21 cellular contexts compared by ENCODE assay signal in the genomic region with DNA sequence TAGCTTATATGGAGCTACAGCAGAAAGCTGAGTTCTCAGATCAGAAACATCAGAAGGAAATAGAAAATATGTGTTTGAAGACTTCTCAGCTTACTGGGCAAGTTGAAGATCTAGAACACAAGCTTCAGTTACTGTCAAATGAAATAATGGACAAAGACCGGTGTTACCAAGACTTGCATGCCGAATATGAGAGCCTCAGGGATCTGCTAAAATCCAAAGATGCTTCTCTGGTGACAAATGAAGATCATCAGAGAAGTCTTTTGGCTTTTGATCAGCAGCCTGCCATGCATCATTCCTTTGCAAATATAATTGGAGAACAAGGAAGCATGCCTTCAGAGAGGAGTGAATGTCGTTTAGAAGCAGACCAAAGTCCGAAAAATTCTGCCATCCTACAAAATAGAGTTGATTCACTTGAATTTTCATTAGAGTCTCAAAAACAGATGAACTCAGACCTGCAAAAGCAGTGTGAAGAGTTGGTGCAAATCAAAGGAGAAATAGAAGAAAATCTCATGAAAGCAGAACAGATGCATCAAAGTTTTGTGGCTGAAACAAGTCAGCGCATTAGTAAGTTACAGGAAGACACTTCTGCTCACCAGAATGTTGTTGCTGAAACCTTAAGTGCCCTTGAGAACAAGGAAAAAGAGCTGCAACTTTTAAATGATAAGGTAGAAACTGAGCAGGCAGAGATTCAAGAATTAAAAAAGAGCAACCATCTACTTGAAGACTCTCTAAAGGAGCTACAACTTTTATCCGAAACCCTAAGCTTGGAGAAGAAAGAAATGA. TPM values are rescaled to one million over a fixed set of nuclear protein-coding genes. Genes with fewer than 3 reads are reported as not detected.
A peak's percentile ranks its signal among the peaks of the same experiment; 100 is the strongest.
DNase-seq lines count a peak whose midpoint lies in the region; ATAC-seq, FAIRE-seq and TF ChIP-seq lines count a peak whose summit lies in the region.
"Had no signal": no experiment of that assay in that cellular context is flagged by ENCODE, and none has a peak within 500 bp of the region (broad histone marks: within the 10 kb centered on the region; RNA-seq: fewer than 3 reads in every experiment).

No MANE protein-coding gene starts in this region.

- H3K79me2 ChIP-seq in osteoblast (ENCODE audit: insufficient read depth, low read length), result peaks cover 8% of the 10 kb centered on the region

- FAIRE-seq in D721Med (lab: Jason Lieb, UNC), result peak; percentile 70
- FAIRE-seq: G401.6, GM12878, HTR-8/SVneo had no signal

- peaks cover 34% of the 10 kb centered on the region for H3K36me3 Mint-ChIP-seq in activated CD4-positive, alpha-beta T cell treated with anti-CD3 and anti-CD28 coated beads, Interleukin-2, amount 10 ng/mL, durations not matched to agents 7 days and 5 days (ENCODE audit: low read depth)
- peaks cover 2% of the 10 kb centered on the region for H3K36me3 Mint-ChIP-seq in T-helper 17 cell (ENCODE audit: low read depth)
- H3K36me3 Mint-ChIP-seq in Calu3 (ENCODE audit: insufficient read depth, unreplicated experiment), result peaks cover 25% of the 10 kb centered on the region

- no peaks in the 10 kb centered on the region for H3K27me3 Mint-ChIP-seq in activated CD4-positive, alpha-beta T cell treated with anti-CD3 and anti-CD28 coated beads, Interleukin-2, amount 10 ng/mL, durations not matched to agents 7 days and 5 days
- H3K27me3 Mint-ChIP-seq in T-helper 17 cell (no peaks in the 10 kb centered on the region), Calu3 (ENCODE audit: unreplicated experiment) (no peaks in the 10 kb centered on the region)

- H3K4me1 Mint-ChIP-seq in activated CD4-positive, alpha-beta T cell treated with anti-CD3 and anti-CD28 coated beads, Interleukin-2, amount 10 ng/mL, durations not matched to agents 7 days and 5 days, result peaks cover 20% of the 10 kb centered on the region
- H3K4me1 Mint-ChIP-seq in T-helper 17 cell, result peaks cover 14% of the 10 kb centered on the region
- no peaks in the 10 kb centered on the region for H3K4me1 Mint-ChIP-seq in Calu3 (ENCODE audit: low read depth, unreplicated experiment)

- no peaks in the 10 kb centered on the region for H3K27me3 ChIP-seq in osteoblast (ENCODE audit: insufficient read depth, low read length)

- peaks cover 16% of the 10 kb centered on the region for H3K36me3 ChIP-seq in osteoblast (ENCODE audit: insufficient read depth, low read length)

- POLR2A ChIA-PET in activated CD4-positive, alpha-beta T cell treated with anti-CD3 and anti-CD28 coated beads, Interleukin-2, amount 10 ng/mL, durations not matched to agents 7 days and 5 days (lab: Charles Lee), result interaction anchor here (0.7 kb wide), 1 partner anchor 225 kb away, joined by 3 read pairs; no protein-coding TSS in a partner anchor

- H3K9me3 ChIP-seq in T-helper 17 cell (ENCODE audit: control insufficient read depth, low read length, poor library complexity, severe bottlenecking) (no peaks in the 10 kb centered on the region), osteoblast (ENCODE audit: low read depth, low read length) (no peaks in the 10 kb centered on the region)

- H3K9me3 Mint-ChIP-seq in activated CD4-positive, alpha-beta T cell treated with anti-CD3 and anti-CD28 coated beads, Interleukin-2, amount 10 ng/mL, durations not matched to agents 7 days and 5 days, result peaks cover 3% of the 10 kb centered on the region
- no peaks in the 10 kb centered on the region for H3K9me3 Mint-ChIP-seq in Calu3 (ENCODE audit: low read depth, unreplicated experiment)

- CTCF ChIA-PET in activated CD4-positive, alpha-beta T cell treated with anti-CD3 and anti-CD28 coated beads, Interleukin-2, amount 10 ng/mL, durations not matched to agents 7 days and 5 days (lab: Charles Lee), result no interaction called here
- CTCF ChIA-PET in Calu3 (lab: Charles Lee), result interaction anchor here (0.8 kb wide), 1 partner anchor 309 kb away, joined by 4 read pairs; no protein-coding TSS in a partner anchor

- peak; percentile 25 for DNase-seq in activated CD4-positive, alpha-beta T cell treated with anti-CD3 and anti-CD28 coated beads, Interleukin-2, amount 10 ng/mL, durations not matched to agents 7 days and 5 days
- no peak for DNase-seq in activated CD4-positive, alpha-beta T cell treated with anti-CD3 and anti-CD28 coated beads, Interleukin-2, amount 50 U/mL, for 1 hour
- DNase-seq in D721Med (ENCODE audit: insufficient read length, low spot score), result no peak
- DNase-seq in T-helper 17 cell, result no peak
- DNase-seq in osteoblast (ENCODE audit: insufficient read length, low spot score, missing footprints), result no peak
- no peak for DNase-seq in Calu3
- no peak for DNase-seq in DMS 273 treated with DMSO at 0.1 percent for 48 hours (lab: John Stamatoyannopoulos, UW)
- DNase-seq in GOT3 (lab: John Stamatoyannopoulos, UW), result no peak
- DNase-seq: 8988T, C1 segment of cervical spinal cord, DMS79, NCI-H1417, NCI-H1930, NCI-H446 treated with DMSO at 0.1 percent for 48 hours, NCI-H748 treated with DMSO at 0.1 percent for 48 hours, RPMI8226, SIG-M5 had no signal

- intact Hi-C loops in Calu3 (cut with micrococcal nuclease; ENCODE audit: unreplicated experiment), result no loop called here

- no peaks in the 10 kb centered on the region for H4K20me1 ChIP-seq in osteoblast (ENCODE audit: insufficient read depth, low read length)

- H3K4me2 ChIP-seq in osteoblast (ENCODE audit: insufficient read depth, low read length), result no peak overlapping the region

- H3K27ac Mint-ChIP-seq in activated CD4-positive, alpha-beta T cell treated with anti-CD3 and anti-CD28 coated beads, Interleukin-2, amount 10 ng/mL, durations not matched to agents 7 days and 5 days, result no peak overlapping the region
- no peak overlapping the region for H3K27ac Mint-ChIP-seq in T-helper 17 cell
- no peak overlapping the region for H3K27ac Mint-ChIP-seq in Calu3 (ENCODE audit: unreplicated experiment)

- peaks cover 13% of the 10 kb centered on the region for H3K4me1 ChIP-seq in osteoblast (ENCODE audit: insufficient read depth, low read length)

- TF ChIP-seq CTCF in D721Med (IDR thresholded peaks at IDR 0.05; ENCODE audit: insufficient read depth, missing control alignments) (no peak), osteoblast (IDR thresholded peaks at IDR 0.05; ENCODE audit: extremely low read depth, low read depth, low read length) (no peak), Calu3 (IDR thresholded peaks at IDR 0.05; ENCODE audit: unreplicated experiment) (no peak)

- no peak overlapping the region for H3K27ac ChIP-seq in osteoblast (ENCODE audit: low read depth, low read length)
- H3K27ac ChIP-seq: HL-60 had no signal

- no peak overlapping the region for H3K4me3 ChIP-seq in osteoblast (ENCODE audit: insufficient read depth, low read length)
- H3K4me3 ChIP-seq: GM12878 had no signal

- H3K4me3 Mint-ChIP-seq in activated CD4-positive, alpha-beta T cell treated with anti-CD3 and anti-CD28 coated beads, Interleukin-2, amount 10 ng/mL, durations not matched to agents 7 days and 5 days, result no peak overlapping the region
- H3K4me3 Mint-ChIP-seq in T-helper 17 cell, result no peak overlapping the region
- H3K4me3 Mint-ChIP-seq in Calu3 (ENCODE audit: low read depth, unreplicated experiment), result no peak overlapping the region

- H2AFZ ChIP-seq in osteoblast (ENCODE audit: low read length), result peak overlapping the region; percentile 59

- peak; percentile 57 for ATAC-seq in T-helper 17 cell
- ATAC-seq: GM12878 had no signal

- no TSS peak for BruUV-seq in Calu3 (replicated peaks; lab: Mats Ljungman, UMichigan)

RNA-seq across cellular contexts. Expression of a gene that starts 37.6 kb away (rescaled TPM):
- total RNA-seq in activated CD4-positive, alpha-beta T cell treated with anti-CD3 and anti-CD28 coated beads, Interleukin-2, amount 10 ng/mL, durations not matched to agents 7 days and 5 days, result 100 to 1,000 TPM; 173 to 203 TPM
- total RNA-seq in T-helper 17 cell (1 to 10 TPM; 2.0 to 3.2 TPM), osteoblast (8.3 and 8.5 TPM in 2 replicates), Calu3 (2022) (118 and 144 TPM in 2 replicates)

Comparison
In these comparisons a context has a peak if more than half of its experiments do, and no peak if none do; other contexts are left out.
1. RNA of a gene that starts 37.6 kb away (total RNA-seq): 173 to 203 TPM in activated CD4-positive, alpha-beta T cell treated with anti-CD3 and anti-CD28 coated beads, Interleukin-2, amount 10 ng/mL, durations not matched to agents 7 days and 5 days and 118 to 144 TPM in Calu3; 8.3 to 8.5 TPM in osteoblast and 2.0 to 3.2 TPM in T-helper 17 cell; every median in the first group is over 10 times any median in the second.